Comparison of ENCODE assay signal across 8 cellular contexts in the genomic region with DNA sequence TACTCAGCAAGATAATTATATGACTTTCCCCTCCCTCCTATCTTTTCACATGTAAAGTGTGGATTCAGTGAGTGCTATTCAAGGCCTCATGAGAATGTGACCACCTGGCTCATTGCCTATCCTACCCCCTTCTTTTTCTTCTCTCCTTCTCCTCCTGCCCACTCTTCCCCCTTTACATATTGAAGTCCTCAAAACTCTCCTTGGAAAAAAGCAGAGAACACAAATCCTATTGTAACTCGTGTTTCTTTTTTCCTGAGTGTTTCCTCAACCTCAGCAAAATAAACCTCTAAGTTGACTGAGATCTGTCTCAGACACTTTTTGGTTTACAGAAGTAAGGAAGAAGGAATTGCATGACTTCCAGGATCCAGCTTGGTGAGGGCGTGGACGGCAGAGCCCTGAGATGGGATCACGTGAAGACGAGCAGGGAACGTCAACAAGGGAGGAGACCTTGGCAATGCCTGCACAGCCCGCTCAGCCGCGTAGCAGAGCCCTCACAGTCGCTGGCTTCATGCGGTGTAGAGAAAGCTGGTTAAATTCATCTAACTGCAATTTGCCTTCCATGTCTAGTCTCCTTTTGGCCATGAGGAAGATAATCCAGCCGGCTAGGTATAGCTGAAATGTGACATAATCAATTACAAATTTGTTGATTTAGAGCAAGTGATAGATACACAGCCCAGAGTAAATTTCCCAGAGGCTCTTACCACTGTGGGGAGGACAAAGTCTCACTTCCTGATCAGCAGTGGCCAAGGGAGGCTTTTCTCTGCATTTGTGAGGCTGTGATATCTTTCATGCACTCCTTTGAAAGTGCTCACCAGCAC.
A peak's percentile ranks its signal among the peaks of the same experiment; 100 is the strongest.
DNase-seq lines count a peak whose midpoint lies in the region; ATAC-seq, FAIRE-seq and TF ChIP-seq lines count a peak whose summit lies in the region.

No MANE protein-coding gene starts in this region.

- CTCF ChIA-PET in Calu3 (lab: Charles Lee), result interaction anchor here (0.7 kb wide), 1 partner anchor 48 kb away, joined by 3 read pairs; no protein-coding TSS in a partner anchor

- H3K36me3 ChIP-seq in pancreas, result no peaks in the 10 kb centered on the region

- BruUV-seq in Calu3 (replicated peaks; lab: Mats Ljungman, UMichigan), result no TSS peak

- no peak for TF ChIP-seq CTCF in Calu3 (IDR thresholded peaks at IDR 0.05; ENCODE audit: unreplicated experiment)
- no peak for TF ChIP-seq CTCF in pancreas (IDR thresholded peaks at IDR 0.05)

- ATAC-seq in Right ventricle myocardium inferior, result peak; percentile 97
- ATAC-seq in pancreas, result peak; percentile 55 to 86 (median 83)
- ATAC-seq in HG03280 (IDR thresholded peaks at IDR 0.05; ENCODE audit: unreplicated experiment), result no peak
- no peak for ATAC-seq in GM18519 (IDR thresholded peaks at IDR 0.05; ENCODE audit: low FRiP score, unreplicated experiment)

- peaks cover 0 to 14% (median 0%) of the 10 kb centered on the region in 3 donors for H3K4me1 ChIP-seq in pancreas

- H3K4me3 ChIP-seq in pancreas, result no peak overlapping the region

- no peaks in the 10 kb centered on the region for H3K9me3 ChIP-seq in pancreas

- no peaks in the 10 kb centered on the region for H3K27me3 Mint-ChIP-seq in Calu3 (ENCODE audit: unreplicated experiment)

- H3K4me1 Mint-ChIP-seq in Calu3 (ENCODE audit: low read depth, unreplicated experiment), result peaks cover 10% of the 10 kb centered on the region

- no peak overlapping the region for H3K4me3 Mint-ChIP-seq in Calu3 (ENCODE audit: low read depth, unreplicated experiment)

- FAIRE-seq in pancreas (lab: Jason Lieb, UNC), result no peak

- 16 to 22% methylated on average over 12 of the region's 12 CpGs for WGBS in pancreas, 2 donors

- H3K27ac ChIP-seq in pancreas, result peak overlapping the region in 2 of 4 donors; percentile 11 to 55

- H3K9me3 Mint-ChIP-seq in Calu3 (ENCODE audit: low read depth, unreplicated experiment), result no peaks in the 10 kb centered on the region

- no peaks in the 10 kb centered on the region for H3K36me3 Mint-ChIP-seq in Calu3 (ENCODE audit: insufficient read depth, unreplicated experiment)

- H3K27me3 ChIP-seq in pancreas, result no peaks in the 10 kb centered on the region

- no peak overlapping the region for H3K27ac Mint-ChIP-seq in Calu3 (ENCODE audit: unreplicated experiment)

- DNase-seq in Calu3 (peak; percentile 19), Right ventricle myocardium inferior (ENCODE audit: missing footprints) (peak; percentile 88), pancreas (peak in 2 of 6 donors; percentile 7 to 52), pons (ENCODE audit: low spot score) (no peak), NCI-H128 (lab: John Stamatoyannopoulos, UW; ENCODE audit: unreplicated experiment) (no peak)

- intact Hi-C loops in Calu3 (cut with micrococcal nuclease; ENCODE audit: unreplicated experiment) (no loop called here), Right ventricle myocardium inferior (cut with DNase I) (no loop called here), pancreas (cut with DNase I) (no loop called here)

TF ChIP-seq in PFSK-1, 5 proteins besides CTCF, POLR2A, EP300 and RAD21:
- TF ChIP-seq FOXP2 (optimal IDR thresholded peaks at IDR 0.05; ENCODE audit: borderline replicate concordance, extremely low read depth, extremely low read length, insufficient read depth) (peak; percentile 94), TAF1 (IDR thresholded peaks at IDR 0.05; ENCODE audit: borderline replicate concordance, insufficient read depth, low read length) (0 out of 2 replicates have a peak, but pooled peaks have one; percentile 30), POLR2AphosphoS5 (IDR thresholded peaks at IDR 0.05; ENCODE audit: low read depth, low read length) (peak; percentile 60; the same call in 1 of the 2 replicates), SIN3A (IDR thresholded peaks at IDR 0.05; ENCODE audit: borderline replicate concordance, insufficient read depth, low read length) (peak; percentile 38; the same call in 1 of the 2 replicates)
- TF ChIP-seq, protein P1, sequence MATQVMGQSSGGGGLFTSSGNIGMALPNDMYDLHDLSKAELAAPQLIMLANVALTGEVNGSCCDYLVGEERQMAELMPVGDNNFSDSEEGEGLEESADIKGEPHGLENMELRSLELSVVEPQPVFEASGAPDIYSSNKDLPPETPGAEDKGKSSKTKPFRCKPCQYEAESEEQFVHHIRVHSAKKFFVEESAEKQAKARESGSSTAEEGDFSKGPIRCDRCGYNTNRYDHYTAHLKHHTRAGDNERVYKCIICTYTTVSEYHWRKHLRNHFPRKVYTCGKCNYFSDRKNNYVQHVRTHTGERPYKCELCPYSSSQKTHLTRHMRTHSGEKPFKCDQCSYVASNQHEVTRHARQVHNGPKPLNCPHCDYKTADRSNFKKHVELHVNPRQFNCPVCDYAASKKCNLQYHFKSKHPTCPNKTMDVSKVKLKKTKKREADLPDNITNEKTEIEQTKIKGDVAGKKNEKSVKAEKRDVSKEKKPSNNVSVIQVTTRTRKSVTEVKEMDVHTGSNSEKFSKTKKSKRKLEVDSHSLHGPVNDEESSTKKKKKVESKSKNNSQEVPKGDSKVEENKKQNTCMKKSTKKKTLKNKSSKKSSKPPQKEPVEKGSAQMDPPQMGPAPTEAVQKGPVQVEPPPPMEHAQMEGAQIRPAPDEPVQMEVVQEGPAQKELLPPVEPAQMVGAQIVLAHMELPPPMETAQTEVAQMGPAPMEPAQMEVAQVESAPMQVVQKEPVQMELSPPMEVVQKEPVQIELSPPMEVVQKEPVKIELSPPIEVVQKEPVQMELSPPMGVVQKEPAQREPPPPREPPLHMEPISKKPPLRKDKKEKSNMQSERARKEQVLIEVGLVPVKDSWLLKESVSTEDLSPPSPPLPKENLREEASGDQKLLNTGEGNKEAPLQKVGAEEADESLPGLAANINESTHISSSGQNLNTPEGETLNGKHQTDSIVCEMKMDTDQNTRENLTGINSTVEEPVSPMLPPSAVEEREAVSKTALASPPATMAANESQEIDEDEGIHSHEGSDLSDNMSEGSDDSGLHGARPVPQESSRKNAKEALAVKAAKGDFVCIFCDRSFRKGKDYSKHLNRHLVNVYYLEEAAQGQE (IDR thresholded peaks at IDR 0.05; ENCODE audit: insufficient read depth in 1 of 2, low read depth in 2 of 2, low read length in 2 of 2), result 0 out of 4 replicates have a peak, but pooled peaks of 1 of the 2 experiments have one; percentile 37

Comparison
In these comparisons a context has a peak if more than half of its experiments do, and no peak if none do; other contexts are left out.
1. DNase-seq: peak in Calu3 (single experiment) and Right ventricle myocardium inferior (single experiment); none in pons (single experiment) and NCI-H128 (single experiment).
2. ATAC-seq: peak in Right ventricle myocardium inferior (single experiment) and pancreas (4 of 4); none in HG03280 (single experiment) and GM18519 (single experiment).